In genomic region chr20:58621906-58622548, GRCh38 we compare ENCODE assay signal across 16 cellular contexts. TPM values are rescaled to one million over a fixed set of nuclear protein-coding genes. Genes with fewer than 3 reads are reported as not detected.
DNase-seq lines count a peak whose midpoint lies in the region; ATAC-seq, FAIRE-seq and TF ChIP-seq lines count a peak whose summit lies in the region.
"Had no signal": no experiment of that assay in that cellular context is flagged by ENCODE, and none has a peak within 500 bp of the region (broad histone marks: within the 10 kb centered on the region; RNA-seq: fewer than 3 reads in every experiment).

No MANE protein-coding gene starts in this region.

- H3K27me3 ChIP-seq in SK-N-SH (ENCODE audit: insufficient read depth) = no peaks in the 10 kb centered on the region
- H3K27me3 ChIP-seq in OCI-LY1 (ENCODE audit: insufficient read depth, low read length) = peaks cover 36% of the 10 kb centered on the region; the same call in 1 of the 2 replicates
- peaks cover 0 to 4% of the 10 kb centered on the region in 2 experiments for H3K27me3 ChIP-seq in endothelial cell of umbilical vein (ENCODE audit: control insufficient read depth in 2 of 2, insufficient read depth in 2 of 2, low read length in 2 of 2)
- H3K27me3 ChIP-seq in skeletal muscle tissue (ENCODE audit: control insufficient read depth in 3 of 3, insufficient read depth in 3 of 3, low read length in 3 of 3) = peaks cover 13 to 54% (median 24%) of the 10 kb centered on the region in 3 donors

- POLR2A ChIA-PET in SK-N-SH (lab: Yijun Ruan, JAX) (interaction anchor here (0.8 kb wide), 1 partner anchor 11 kb away, joined by 3 read pairs; no protein-coding TSS in a partner anchor), endothelial cell of umbilical vein (lab: Charles Lee) (no interaction called here), T-cell (lab: Charles Lee) (no interaction called here)

- H3K4me1 ChIP-seq in SK-N-SH (ENCODE audit: control insufficient read depth in 1 of 2, insufficient read depth in 2 of 2, low read depth in 1 of 2, low read length in 1 of 2) (peaks cover 7 to 22% of the 10 kb centered on the region in 2 experiments; a peak in 2 of 4 replicates), OCI-LY1 (ENCODE audit: insufficient read depth, low read length, severe bottlenecking) (no peaks in the 10 kb centered on the region), endothelial cell of umbilical vein (ENCODE audit: control insufficient read depth, extremely low read depth, insufficient read depth, low read length) (peaks cover 27% of the 10 kb centered on the region), skeletal muscle tissue (ENCODE audit: control insufficient read depth in 3 of 3, insufficient read depth in 3 of 3, low read length in 3 of 3) (peaks cover 2 to 16% (median 9%) of the 10 kb centered on the region in 3 donors)

- no peak for TF ChIP-seq EP300 in SK-N-SH (IDR thresholded peaks at IDR 0.05; ENCODE audit: borderline replicate concordance in 1 of 2, low read depth in 1 of 2, low read length in 1 of 2)

- H3K9me2 ChIP-seq in SK-N-SH (no peaks in the 10 kb centered on the region), OCI-LY1 (ENCODE audit: low read depth, low read length) (no peaks in the 10 kb centered on the region)

- no peaks in the 10 kb centered on the region for H3K36me3 Mint-ChIP-seq in T-cell

- H3K4me3 ChIP-seq in SK-N-SH (ENCODE audit: low read depth in 2 of 2, low read length in 1 of 2) (no peak overlapping the region), OCI-LY1 (ENCODE audit: low read depth, low read length, poor library complexity, severe bottlenecking) (no peak overlapping the region), endothelial cell of umbilical vein (replicated peaks in 1 of 3; ENCODE audit: insufficient read depth in 1 of 3, low read depth in 1 of 3, low read length in 3 of 3) (no peak overlapping the region), skeletal muscle tissue (ENCODE audit: low read length in 3 of 3) (no peak overlapping the region)

- H3K9me3 Mint-ChIP-seq in T-cell = no peaks in the 10 kb centered on the region
- H3K9me3 Mint-ChIP-seq: activated T-cell treated with anti-CD3 and anti-CD28 coated beads, Interleukin-2, amount 50 U/mL, for 24 hours had no signal

- no peak overlapping the region for H3K4me3 Mint-ChIP-seq in T-cell
- H3K4me3 Mint-ChIP-seq: activated T-cell treated with anti-CD3 and anti-CD28 coated beads, Interleukin-2, amount 50 U/mL, for 24 hours had no signal

- H3F3A ChIP-seq in SK-N-SH (replicated peaks; ENCODE audit: insufficient read depth) = no peaks in the 10 kb centered on the region
- no peaks in the 10 kb centered on the region for H3F3A ChIP-seq in OCI-LY1 (ENCODE audit: insufficient read depth, low read length)

- H3K27ac ChIP-seq in SK-N-SH (ENCODE audit: low read depth in 2 of 2, low read length in 1 of 2) (no peak overlapping the region), OCI-LY1 (ENCODE audit: low read depth, low read length, poor library complexity, severe bottlenecking) (no peak overlapping the region), endothelial cell of umbilical vein (ENCODE audit: insufficient read depth, low read depth, low read length) (no peak overlapping the region), skeletal muscle tissue (ENCODE audit: low read depth, low read length) (peak overlapping the region; percentile 55)

- H3K9me3 ChIP-seq in SK-N-SH = peaks cover 3% of the 10 kb centered on the region; the same call in 1 of the 2 replicates
- no peaks in the 10 kb centered on the region for H3K9me3 ChIP-seq in OCI-LY1 (ENCODE audit: low read length)
- no peaks in the 10 kb centered on the region for H3K9me3 ChIP-seq in endothelial cell of umbilical vein (replicated peaks; ENCODE audit: control insufficient read depth, insufficient read depth, low read length)
- H3K9me3 ChIP-seq in skeletal muscle tissue (ENCODE audit: control insufficient read depth in 3 of 3, low read length in 3 of 3) = peaks cover 0 to 3% (median 1%) of the 10 kb centered on the region in 3 donors

- H3K9ac ChIP-seq in SK-N-SH = no peak overlapping the region
- H3K9ac ChIP-seq in OCI-LY1 (ENCODE audit: low read length) = no peak overlapping the region
- no peak overlapping the region for H3K9ac ChIP-seq in endothelial cell of umbilical vein (replicated peaks; ENCODE audit: extremely low read depth, insufficient read depth, low read length)
- no peak overlapping the region for H3K9ac ChIP-seq in skeletal muscle tissue (ENCODE audit: low read depth in 1 of 3, low read length in 3 of 3)

- CTCF ChIA-PET in SK-N-SH (lab: Yijun Ruan, JAX) (interaction anchor here (0.7 kb wide), 1 partner anchor 9 kb away, joined by 3 read pairs; no protein-coding TSS in a partner anchor), endothelial cell of umbilical vein (lab: Charles Lee) (interaction anchor here (0.5 to 1.9 kb wide), 12 partner anchors 8 to 141 kb away, joined by 3 to 8 read pairs (median 4); partner anchors contain the start of gene STX16), T-cell (lab: Charles Lee) (no interaction called here)

- peaks cover 1 to 21% (median 13%) of the 10 kb centered on the region in 3 donors for H3K4me1 Mint-ChIP-seq in T-cell

- H3K36me3 ChIP-seq in SK-N-SH (replicated peaks in 1 of 2; ENCODE audit: control insufficient read depth in 1 of 2, insufficient read depth in 2 of 2, low read length in 1 of 2) = no peaks in the 10 kb centered on the region
- no peaks in the 10 kb centered on the region for H3K36me3 ChIP-seq in OCI-LY1 (ENCODE audit: insufficient read depth, low read length)
- no peaks in the 10 kb centered on the region for H3K36me3 ChIP-seq in endothelial cell of umbilical vein (ENCODE audit: control insufficient read depth in 2 of 2, extremely low read depth in 1 of 2, insufficient read depth in 2 of 2, low read length in 2 of 2)
- no peaks in the 10 kb centered on the region for H3K36me3 ChIP-seq in skeletal muscle tissue (ENCODE audit: control insufficient read depth in 3 of 3, insufficient read depth in 3 of 3, low read length in 3 of 3)

- TF ChIP-seq CTCF in SK-N-SH (IDR thresholded peaks at IDR 0.05) (peak; percentile 28; the same call in 1 of the 2 replicates), OCI-LY1 (IDR thresholded peaks at IDR 0.05; ENCODE audit: low read length) (peak; percentile 21; the same call in 1 of the 2 replicates), endothelial cell of umbilical vein (IDR thresholded peaks at IDR 0.05; ENCODE audit: extremely low read depth in 1 of 2, insufficient read depth in 1 of 2, low read depth in 1 of 2, low read length in 2 of 2) (peak; percentile 18 to 22)

- H3K27ac Mint-ChIP-seq in T-cell = no peak overlapping the region
- H3K27ac Mint-ChIP-seq: activated T-cell treated with anti-CD3 and anti-CD28 coated beads, Interleukin-2, amount 50 U/mL, for 24 hours had no signal

- H3K79me2 ChIP-seq in SK-N-SH (ENCODE audit: insufficient read depth) (no peaks in the 10 kb centered on the region), OCI-LY1 (ENCODE audit: insufficient read depth, low read length) (no peaks in the 10 kb centered on the region), endothelial cell of umbilical vein (ENCODE audit: control insufficient read depth, insufficient read depth, low read length) (no peaks in the 10 kb centered on the region)

- dilution Hi-C loops in endothelial cell of umbilical vein (cut with MboI; ENCODE audit: extremely low pct_ligation_motif_present, low sequenced_read_pairs) = loop anchor here (25.0 kb wide), 1 partner anchor 215 kb away; no protein-coding TSS in a partner anchor

- FAIRE-seq in endothelial cell of umbilical vein (lab: Jason Lieb, UNC) = no peak

- DNase-seq in SK-N-SH = no peak
- no peak for DNase-seq in endothelial cell of umbilical vein (ENCODE audit: low read depth, low spot score)
- DNase-seq in T-cell = no peak
- DNase-seq in NCI-H82 treated with DMSO at 0.1 percent for 48 hours (lab: John Stamatoyannopoulos, UW; ENCODE audit: unreplicated experiment) = no peak
- no peak for DNase-seq in ACHN
- DNase-seq: activated CD4-positive, alpha-beta T cell treated with anti-CD3 and anti-CD28 coated beads for 4 hours; activated T-cell treated with anti-CD3 and anti-CD28 coated beads, Interleukin-2, amount 50 U/mL, for 24 hours; DMS 273 treated with DMSO at 0.1 percent for 48 hours; KBM-7; NCI-H2029; NCI-H526; stimulated activated CD4-positive, alpha-beta T cell treated with anti-CD3 and anti-CD28 coated beads, Interleukin-12 subunit alpha, Interleukin-12 subunit beta, amount 100 ng/mL, for 4 hours had no signal

- no peak for TF ChIP-seq POLR2A in endothelial cell of umbilical vein (IDR thresholded peaks at IDR 0.05; ENCODE audit: low read depth, low read length)

- H3K27me3 Mint-ChIP-seq in T-cell = peaks cover 11 to 13% of the 10 kb centered on the region in 2 donors

- H4K20me1 ChIP-seq in SK-N-SH (ENCODE audit: insufficient read depth) (no peaks in the 10 kb centered on the region), OCI-LY1 (ENCODE audit: insufficient read depth, low read length) (no peaks in the 10 kb centered on the region), endothelial cell of umbilical vein (replicated peaks; ENCODE audit: control insufficient read depth, extremely low read depth, insufficient read depth, low read length) (no peaks in the 10 kb centered on the region)

- no peak overlapping the region for H2AFZ ChIP-seq in SK-N-SH (ENCODE audit: low read depth)
- no peak overlapping the region for H2AFZ ChIP-seq in OCI-LY1 (ENCODE audit: low read length)
- H2AFZ ChIP-seq in endothelial cell of umbilical vein (ENCODE audit: low read depth, low read length) = no peak overlapping the region

- no peaks in the 10 kb centered on the region for H3K9me1 ChIP-seq in endothelial cell of umbilical vein (replicated peaks; ENCODE audit: control insufficient read depth, extremely low read depth, insufficient read depth, low read length)

- in situ Hi-C loops in ACHN (cut with HindIII; ENCODE audit: low pct_ligation_motif_present, low pct_unique_long_range_greater_than_20kb, low sequenced_read_pairs) = no loop called here

- no TSS peak for BruUV-seq in endothelial cell of umbilical vein (replicated peaks; lab: Mats Ljungman, UMichigan)

- TF ChIP-seq RAD21 in SK-N-SH (IDR thresholded peaks at IDR 0.05; ENCODE audit: low read length) = no peak

- intact Hi-C loops in endothelial cell of umbilical vein (cut with micrococcal nuclease) = no loop called here

- ATAC-seq in SK-N-SH treated with all-trans-retinoic acid at 6 μM for 48 hours = no peak
- no peak for ATAC-seq in T-cell (replicated peaks in 1 of 4)
- ATAC-seq: Panc1 had no signal

- H3K4me2 ChIP-seq in SK-N-SH = no peak overlapping the region
- H3K4me2 ChIP-seq in OCI-LY1 (ENCODE audit: low read length) = no peak overlapping the region
- no peak overlapping the region for H3K4me2 ChIP-seq in endothelial cell of umbilical vein (ENCODE audit: insufficient read depth, low read length)

- WGBS in SK-N-SH (ENCODE audit: low lambda C conversion rate) = 96% methylated on average over 9 of the region's 9 CpGs

RNA-seq across cellular contexts. Expression of gene STX16, which starts 29.1 kb away (rescaled TPM):
- polyA plus RNA-seq in SK-N-SH (2012; rRNA removed) (63.8 and 90.9 TPM in 2 replicates), endothelial cell of umbilical vein (33.0 and 43.1 TPM in 2 replicates)
- polyA plus RNA-seq in SK-N-SH (2012; cell fraction: cytosol; rRNA removed) = 54.0 and 56.0 TPM in 2 replicates
- polyA plus RNA-seq in SK-N-SH (2012; cell fraction: nucleus; rRNA removed) = 199 and 277 TPM in 2 replicates
- total RNA-seq in endothelial cell of umbilical vein (58.5 and 63.5 TPM in 2 replicates), skeletal muscle tissue (32.4 TPM), T-cell (100 to 1,000 TPM; 154 to 213 (median 178) TPM)
- polyA plus RNA-seq in endothelial cell of umbilical vein (2011; cell fraction: cytosol; rRNA removed) = 36.8 and 43.5 TPM in 2 replicates
- 138 and 200 TPM in 2 replicates for polyA plus RNA-seq in endothelial cell of umbilical vein (2011; cell fraction: nucleus; rRNA removed)
- 60.7 and 62.4 TPM in 2 replicates for polyA plus RNA-seq in endothelial cell of umbilical vein (2012)
- polyA minus RNA-seq in endothelial cell of umbilical vein = 52.1 and 74.7 TPM in 2 replicates
- 15.7 TPM for polyA minus RNA-seq in endothelial cell of umbilical vein (2011; cell fraction: cytosol; rRNA and poly(A)+ RNA removed)
- 39.8 and 43.1 TPM in 2 replicates for polyA minus RNA-seq in endothelial cell of umbilical vein (2011; cell fraction: nucleus; rRNA and poly(A)+ RNA removed)

Comparison
In these comparisons a context has a peak if more than half of its experiments do, and no peak if none do; other contexts are left out.
1. CTCF ChIA-PET loops: an anchor here in SK-N-SH (0.7 kb wide) and endothelial cell of umbilical vein (0.5 to 1.9 kb wide); none called in T-cell.